In the genomic region with DNA sequence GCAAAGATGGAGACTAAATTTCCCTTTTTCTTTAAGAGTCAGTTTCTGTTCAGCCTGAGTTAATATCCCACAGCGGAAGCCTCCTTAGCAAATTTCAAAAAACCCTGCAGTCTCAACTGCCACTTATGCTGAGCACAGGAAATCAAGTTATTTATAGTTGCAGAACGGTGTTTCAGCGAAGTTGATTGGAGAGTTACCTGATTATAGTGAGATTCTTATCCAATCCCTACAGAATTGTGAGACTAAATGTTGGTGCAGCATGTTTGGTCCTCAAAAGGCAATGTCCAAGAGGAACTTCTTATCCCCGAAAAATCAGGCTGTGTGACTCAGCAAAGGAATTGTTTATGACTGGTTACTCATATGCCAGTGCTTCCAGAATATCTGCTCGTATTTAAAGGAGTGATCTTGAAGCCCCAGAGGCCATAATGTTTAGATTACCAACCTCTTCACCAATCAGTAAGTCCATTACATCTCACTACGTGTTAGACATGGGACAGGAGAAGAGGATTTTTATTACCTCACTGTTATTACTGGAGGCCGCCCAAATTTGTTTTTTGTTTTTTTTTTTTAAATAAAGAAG, we compare ENCODE assay signal across 8 cellular contexts.
A peak's percentile ranks its signal among the peaks of the same experiment; 100 is the strongest.
DNase-seq lines count a peak whose midpoint lies in the region; ATAC-seq and TF ChIP-seq lines count a peak whose summit lies in the region.

No MANE protein-coding gene starts in this region.

- H3K4me3 ChIP-seq in fibroblast of mammary gland (ENCODE audit: control insufficient read depth, low read depth, low read length), result no peak overlapping the region
- peak overlapping the region in 5 of 7 experiments; percentile 73 to 95 (median 90) for H3K4me3 ChIP-seq in skin epidermis

- CTCF ChIA-PET in HEK293T (lab: Yijun Ruan, JAX), result interaction anchor here (0.7 to 1.7 kb wide), 2 partner anchors 11 to 50 kb away, joined by 3 to 5 read pairs; no protein-coding TSS in a partner anchor

- no peak for ATAC-seq in GM19397 (IDR thresholded peaks at IDR 0.05; ENCODE audit: unreplicated experiment)

- POLR2A ChIA-PET in HEK293T (lab: Yijun Ruan, JAX), result no interaction called here

- TF ChIP-seq CTCF in fibroblast of mammary gland (conservative IDR thresholded peaks at IDR 0.05; ENCODE audit: control insufficient read depth, insufficient read depth, low read depth, low read length), result no peak

- H3K27ac ChIP-seq in skin epidermis, result peak overlapping the region in 19 of 21 experiments; percentile 82 to 100 (median 98)

- DNase-seq in CD1c-positive myeloid dendritic cell (ENCODE audit: extremely low spot score), result peak; percentile 85
- DNase-seq in HEK293T (ENCODE audit: extremely low spot score), result no peak
- peak; percentile 18 for DNase-seq in SW480 (ENCODE audit: low spot score)
- DNase-seq in fibroblast of mammary gland (ENCODE audit: low read depth), result peak; percentile 98
- no peak for DNase-seq in SHP77 treated with DMSO at 0.1 percent for 48 hours (lab: John Stamatoyannopoulos, UW)
- DNase-seq in NCI-H524 (lab: John Stamatoyannopoulos, UW), result no peak

TF ChIP-seq in HEK293T, 16 proteins besides CTCF, POLR2A, EP300 and RAD21:
- no peak for TF ChIP-seq HDGF (IDR thresholded peaks at IDR 0.05; ENCODE audit: borderline replicate concordance)
- no peak for TF ChIP-seq NFRKB (IDR thresholded peaks at IDR 0.05)
- TF ChIP-seq, protein P1, sequence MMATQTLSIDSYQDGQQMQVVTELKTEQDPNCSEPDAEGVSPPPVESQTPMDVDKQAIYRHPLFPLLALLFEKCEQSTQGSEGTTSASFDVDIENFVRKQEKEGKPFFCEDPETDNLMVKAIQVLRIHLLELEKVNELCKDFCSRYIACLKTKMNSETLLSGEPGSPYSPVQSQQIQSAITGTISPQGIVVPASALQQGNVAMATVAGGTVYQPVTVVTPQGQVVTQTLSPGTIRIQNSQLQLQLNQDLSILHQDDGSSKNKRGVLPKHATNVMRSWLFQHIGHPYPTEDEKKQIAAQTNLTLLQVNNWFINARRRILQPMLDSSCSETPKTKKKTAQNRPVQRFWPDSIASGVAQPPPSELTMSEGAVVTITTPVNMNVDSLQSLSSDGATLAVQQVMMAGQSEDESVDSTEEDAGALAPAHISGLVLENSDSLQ (IDR thresholded peaks at IDR 0.05), result peak; percentile 15; the same call in 1 of the 2 replicates
- TF ChIP-seq TARDBP (IDR thresholded peaks at IDR 0.05), result no peak
- no peak for TF ChIP-seq SP1 (IDR thresholded peaks at IDR 0.05)
- no peak for TF ChIP-seq ARNT (IDR thresholded peaks at IDR 0.05)
- no peak for TF ChIP-seq ELF4 (IDR thresholded peaks at IDR 0.05)
- peak; percentile 29; the same call in 1 of the 2 replicates for TF ChIP-seq L3MBTL2 (conservative IDR thresholded peaks at IDR 0.05)
- no peak for TF ChIP-seq BHLHE40 (IDR thresholded peaks at IDR 0.05; ENCODE audit: borderline replicate concordance)
- no peak for TF ChIP-seq FOXK2 (IDR thresholded peaks at IDR 0.05)
- no peak for TF ChIP-seq FOXM1 (IDR thresholded peaks at IDR 0.05; ENCODE audit: borderline replicate concordance)
- peak; percentile 55; the same call in 1 of the 2 replicates for TF ChIP-seq ZNF384 (IDR thresholded peaks at IDR 0.05)
- no peak for TF ChIP-seq CTBP1 (IDR thresholded peaks at IDR 0.05; ENCODE audit: borderline replicate concordance)
- no peak for TF ChIP-seq LEF1 (IDR thresholded peaks at IDR 0.05; ENCODE audit: borderline replicate concordance)

Comparison
In these comparisons a context has a peak if more than half of its experiments do, and no peak if none do; other contexts are left out.
1. DNase-seq: peak in CD1c-positive myeloid dendritic cell (single experiment), SW480 (single experiment) and fibroblast of mammary gland (single experiment); none in HEK293T (single experiment), SHP77 treated with DMSO at 0.1 percent for 48 hours (single experiment) and NCI-H524 (0 of 2).